ENCODE assay signal across 8 cellular contexts in the genomic region with DNA sequence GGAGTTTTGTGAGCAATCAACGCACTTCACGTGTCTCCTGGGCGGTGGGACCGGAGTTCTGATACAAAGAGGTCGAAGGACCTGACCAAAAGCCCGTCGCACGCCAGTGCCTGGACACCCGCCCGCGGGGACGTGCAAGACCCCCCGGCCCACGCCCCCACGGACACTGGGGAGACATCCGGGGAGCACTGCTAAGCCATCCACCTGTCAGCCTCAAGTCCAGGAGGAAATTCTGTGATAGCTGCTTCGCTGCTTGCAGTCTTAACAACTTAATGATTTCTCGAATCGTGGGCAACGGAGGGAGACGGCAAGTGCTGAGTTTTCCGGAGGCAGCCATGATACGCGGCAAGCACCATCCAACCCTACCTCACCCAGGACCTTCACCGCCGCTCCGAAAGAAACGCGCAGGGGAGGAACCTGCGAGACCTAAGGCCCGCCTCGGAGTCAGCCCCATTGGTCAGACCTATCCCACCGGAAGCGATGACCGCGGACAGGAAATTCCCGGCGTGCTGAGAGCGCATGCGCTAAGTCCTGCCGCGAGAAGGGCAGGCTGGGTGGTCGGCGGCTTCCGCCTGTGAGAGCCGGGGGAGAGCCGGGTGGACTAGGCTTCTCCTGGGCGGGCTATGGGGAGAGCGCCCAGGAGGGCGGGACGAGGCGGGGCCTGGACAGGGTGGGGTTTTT. TPM values are rescaled to one million over a fixed set of nuclear protein-coding genes. Genes with fewer than 3 reads are reported as not detected.
DNase-seq lines count a peak whose midpoint lies in the region; ATAC-seq and TF ChIP-seq lines count a peak whose summit lies in the region.

A gene (minus strand): TSS at position 393 of the 681 bp plus-strand sequence. CDS start 56 bp downstream, at position 337.

- peaks cover 0 to 4% of the 10 kb centered on the region in 2 donors for H3K4me1 ChIP-seq in thyroid gland

- H3K27ac Mint-ChIP-seq in activated naive CD8-positive, alpha-beta T cell treated with anti-CD3 and anti-CD28 coated beads, Interleukin-2, amount 10 ng/mL, durations not matched to agents 7 days and 5 days: peak within 1 kb of the TSS; percentile 97
- peak within 1 kb of the TSS; percentile 93 for H3K27ac Mint-ChIP-seq in osteocyte (ENCODE audit: unreplicated experiment)

- H3K9me2 ChIP-seq in SU-DHL-6 (replicated peaks; ENCODE audit: insufficient read depth, low read length): no peaks in the 10 kb centered on the region

- DNase-seq in GM10248 (ENCODE audit: extremely low spot score): peak; percentile 95
- peak; percentile 100 for DNase-seq in NCI-H1092 treated with DMSO at 0.1 percent for 48 hours (lab: John Stamatoyannopoulos, UW)
- peak; percentile 98 for DNase-seq in activated naive CD8-positive, alpha-beta T cell treated with anti-CD3 and anti-CD28 coated beads, Interleukin-2, amount 10 ng/mL, durations not matched to agents 7 days and 5 days
- DNase-seq in head of caudate nucleus: peak; percentile 95 to 100 (median 98)
- DNase-seq in osteocyte (ENCODE audit: extremely low spot score, unreplicated experiment): peak; percentile 99
- peak; percentile 99 for DNase-seq in thyroid gland

- CTCF ChIA-PET in GM10248 (lab: Yijun Ruan, JAX): interaction anchor here (1.0 to 3.0 kb wide), 3 partner anchors 13 to 639 kb away, joined by 4 to 20 read pairs (median 15); no protein-coding TSS in a partner anchor

- peak within 1 kb of the TSS; percentile 92 for H3K27ac ChIP-seq in SU-DHL-6 (ENCODE audit: low read depth, low read length)
- peak within 1 kb of the TSS; percentile 79 to 86 (median 80) for H3K27ac ChIP-seq in thyroid gland

- H3K79me2 ChIP-seq in SU-DHL-6 (ENCODE audit: insufficient read depth, low read length): peaks cover 43% of the 10 kb centered on the region

- peak; percentile 97 for ATAC-seq in HG02610 (IDR thresholded peaks at IDR 0.05; ENCODE audit: unreplicated experiment)
- peak; percentile 96 for ATAC-seq in activated naive CD8-positive, alpha-beta T cell treated with anti-CD3 and anti-CD28 coated beads, Interleukin-2, amount 10 ng/mL, durations not matched to agents 7 days and 5 days (ENCODE audit: low read depth)

- peak within 1 kb of the TSS; percentile 93 for H3K9ac ChIP-seq in SU-DHL-6 (ENCODE audit: low read length)

- H3K4me2 ChIP-seq in SU-DHL-6 (ENCODE audit: low read depth, low read length, poor library complexity, severe bottlenecking): peak within 1 kb of the TSS; percentile 95

- peaks cover 33% of the 10 kb centered on the region for H3F3A ChIP-seq in SU-DHL-6 (ENCODE audit: insufficient read depth)

- no peaks in the 10 kb centered on the region for H4K20me1 ChIP-seq in SU-DHL-6 (ENCODE audit: low read depth, low read length)

- POLR2A ChIA-PET in GM10248 (lab: Yijun Ruan, JAX): interaction anchor here (0.7 kb wide), 1 partner anchor 959 kb away, joined by 3 read pairs; no protein-coding TSS in a partner anchor
- POLR2A ChIA-PET in activated naive CD8-positive, alpha-beta T cell treated with anti-CD3 and anti-CD28 coated beads, Interleukin-2, amount 10 ng/mL, durations not matched to agents 7 days and 5 days (lab: Charles Lee): interaction anchor here (0.6 to 2.1 kb wide), 5 partner anchors 20 to 1701 kb away, joined by 3 to 10 read pairs (median 4); no protein-coding TSS in a partner anchor

- H3K27me3 ChIP-seq in SU-DHL-6 (ENCODE audit: low read length) (no peaks in the 10 kb centered on the region), thyroid gland (no peaks in the 10 kb centered on the region)

- no peak for TF ChIP-seq CTCF in GM10248 (IDR thresholded peaks at IDR 0.05; ENCODE audit: control extremely low read depth, extremely low read depth, low read depth, missing control alignments)
- TF ChIP-seq CTCF in SU-DHL-6 (IDR thresholded peaks at IDR 0.05; ENCODE audit: insufficient read depth, low read length, poor library complexity, severe bottlenecking): no peak
- TF ChIP-seq CTCF in osteocyte (IDR thresholded peaks at IDR 0.05): no peak
- no peak for TF ChIP-seq CTCF in thyroid gland (IDR thresholded peaks at IDR 0.05)

- WGBS in thyroid gland, 2 donors: 0% methylated on average over 8 to 22 of the region's 52 CpGs

- peak within 1 kb of the TSS; percentile 63 for H2AFZ ChIP-seq in SU-DHL-6 (ENCODE audit: low read depth, low read length, severe bottlenecking)

- H3K4me3 ChIP-seq in SU-DHL-6 (ENCODE audit: insufficient read depth, low read length, poor library complexity, severe bottlenecking) (peak within 1 kb of the TSS; percentile 96), thyroid gland (replicated peaks in 1 of 3) (peak within 1 kb of the TSS; percentile 38 to 74 (median 49))

- H3K4me3 Mint-ChIP-seq in activated naive CD8-positive, alpha-beta T cell treated with anti-CD3 and anti-CD28 coated beads, Interleukin-2, amount 10 ng/mL, durations not matched to agents 7 days and 5 days: peak within 1 kb of the TSS; percentile 99
- peak within 1 kb of the TSS; percentile 92 for H3K4me3 Mint-ChIP-seq in osteocyte (ENCODE audit: unreplicated experiment)

- H3K9me3 Mint-ChIP-seq in activated naive CD8-positive, alpha-beta T cell treated with anti-CD3 and anti-CD28 coated beads, Interleukin-2, amount 10 ng/mL, durations not matched to agents 7 days and 5 days: no peaks in the 10 kb centered on the region
- no peaks in the 10 kb centered on the region for H3K9me3 Mint-ChIP-seq in osteocyte (ENCODE audit: unreplicated experiment)

- TF ChIP-seq POLR2A in thyroid gland (IDR thresholded peaks at IDR 0.05): peak; percentile 61 to 91

- H3K4me1 Mint-ChIP-seq in activated naive CD8-positive, alpha-beta T cell treated with anti-CD3 and anti-CD28 coated beads, Interleukin-2, amount 10 ng/mL, durations not matched to agents 7 days and 5 days: peaks cover 35% of the 10 kb centered on the region
- H3K4me1 Mint-ChIP-seq in osteocyte (ENCODE audit: unreplicated experiment): peaks cover 14% of the 10 kb centered on the region

- H3K36me3 ChIP-seq in SU-DHL-6 (ENCODE audit: low read length) (peaks cover 28% of the 10 kb centered on the region; the same call in 1 of the 2 replicates), thyroid gland (no peaks in the 10 kb centered on the region)

- intact Hi-C loops in head of caudate nucleus (cut with DNase I) (loop anchor here (10.0 kb wide), 1 partner anchor 139 kb away; no protein-coding TSS in a partner anchor), thyroid gland (cut with DNase I) (no loop called here)

- H3K27me3 Mint-ChIP-seq in activated naive CD8-positive, alpha-beta T cell treated with anti-CD3 and anti-CD28 coated beads, Interleukin-2, amount 10 ng/mL, durations not matched to agents 7 days and 5 days: peaks cover 3% of the 10 kb centered on the region
- H3K27me3 Mint-ChIP-seq in osteocyte (ENCODE audit: unreplicated experiment): no peaks in the 10 kb centered on the region

- no peaks in the 10 kb centered on the region for H3K9me3 ChIP-seq in SU-DHL-6 (ENCODE audit: insufficient read depth, low read length)
- no peaks in the 10 kb centered on the region for H3K9me3 ChIP-seq in thyroid gland

- H3K36me3 Mint-ChIP-seq in activated naive CD8-positive, alpha-beta T cell treated with anti-CD3 and anti-CD28 coated beads, Interleukin-2, amount 10 ng/mL, durations not matched to agents 7 days and 5 days: peaks cover 19% of the 10 kb centered on the region
- H3K36me3 Mint-ChIP-seq in osteocyte (ENCODE audit: unreplicated experiment): peaks cover 4% of the 10 kb centered on the region

RNA-seq across cellular contexts. Expression of the gene that starts here (rescaled TPM):
- total RNA-seq in activated naive CD8-positive, alpha-beta T cell treated with anti-CD3 and anti-CD28 coated beads, Interleukin-2, amount 10 ng/mL, durations not matched to agents 7 days and 5 days: 10 to 100 TPM; 32.4 to 36.3 TPM
- total RNA-seq in osteocyte: 14.1 and 19.1 TPM in 2 replicates
- 10 to 100 TPM; 13.9 to 28.1 (median 21.2) TPM for total RNA-seq in thyroid gland

Comparison
In these comparisons a context has a peak if more than half of its experiments do, and no peak if none do; other contexts are left out.
1. Peak in every context shown above with its lines: DNase-seq, ATAC-seq, H3K4me3 ChIP-seq and H3K27ac ChIP-seq.